In genomic region chr6:34234667-34235604, GRCh38 we compare ENCODE assay signal across 7 cellular contexts. TPM values are rescaled to one million over a fixed set of nuclear protein-coding genes. Genes with fewer than 3 reads are reported as not detected.
A peak's percentile ranks its signal among the peaks of the same experiment; 100 is the strongest.
DNase-seq lines count a peak whose midpoint lies in the region; ATAC-seq and TF ChIP-seq lines count a peak whose summit lies in the region.

No MANE protein-coding gene starts in this region.

- POLR2A ChIA-PET in PC-3 (lab: Charles Lee; ENCODE audit: unreplicated experiment), result no interaction called here

- H3K27me3 ChIP-seq in PC-3 (ENCODE audit: low read length) (no peaks in the 10 kb centered on the region), lung (ENCODE audit: control insufficient read depth, insufficient read depth) (no peaks in the 10 kb centered on the region), testis (no peaks in the 10 kb centered on the region)

- H3K27ac ChIP-seq in PC-3 (ENCODE audit: low read length) (peak overlapping the region; percentile 81), adipose tissue (ENCODE audit: low read depth, low read length) (peak overlapping the region; percentile 39), lung (ENCODE audit: low read depth in 1 of 2, low read length in 1 of 2) (peak overlapping the region in 1 of 2 donors; percentile 94), testis (peak overlapping the region; percentile 77 to 85)

- intact Hi-C loops in PC-3 (cut with micrococcal nuclease), result no loop called here
- intact Hi-C loops in testis (cut with DNase I; ENCODE audit: low total_unique reads), result no loop called here

- H3K9me3 ChIP-seq in PC-3 (ENCODE audit: low read length) (no peaks in the 10 kb centered on the region), lung (ENCODE audit: control insufficient read depth in 2 of 2, insufficient read depth in 1 of 2, low read length in 1 of 2) (no peaks in the 10 kb centered on the region), testis (no peaks in the 10 kb centered on the region)

- H3F3A ChIP-seq in PC-3 (ENCODE audit: low read length, unreplicated experiment), result peaks cover 12% of the 10 kb centered on the region

- H3K4me3 ChIP-seq in PC-3 (ENCODE audit: low read length) (no peak overlapping the region), lung (no peak overlapping the region), testis (peak overlapping the region; percentile 59 to 65)

- peaks cover 19% of the 10 kb centered on the region for H4K20me1 ChIP-seq in PC-3 (ENCODE audit: low read length)

- H2AFZ ChIP-seq in PC-3 (ENCODE audit: low read length), result no peak overlapping the region

- 52 to 62% (median 54%) methylated on average over 63 to 85 of the region's 85 CpGs for WGBS in adipose tissue, 3 donors
- WGBS in lung, 2 donors, result 55 to 74% methylated on average over 49 to 85 of the region's 85 CpGs
- 38 to 60% methylated on average over 25 to 57 of the region's 85 CpGs for WGBS in testis, 2 donors

- H3K9ac ChIP-seq in PC-3 (ENCODE audit: low read length), result no peak overlapping the region

- CTCF ChIA-PET in PC-3 (lab: Charles Lee), result no interaction called here

- DNase-seq in PC-3, result no peak
- DNase-seq in lung (ENCODE audit: low spot score), result peak; percentile 60
- peak; percentile 57 for DNase-seq in testis

- no peak overlapping the region for H3K4me2 ChIP-seq in PC-3 (ENCODE audit: low read length)

- peaks cover 27% of the 10 kb centered on the region for H3K79me2 ChIP-seq in PC-3 (ENCODE audit: low read length)

- H3K36me3 ChIP-seq in PC-3 (ENCODE audit: low read depth, low read length) (peaks cover 16% of the 10 kb centered on the region), lung (ENCODE audit: control insufficient read depth in 2 of 2, insufficient read depth in 2 of 2, low read length in 2 of 2) (no peaks in the 10 kb centered on the region), testis (ENCODE audit: low read depth, missing control alignments) (no peaks in the 10 kb centered on the region)

- H3K4me1 ChIP-seq in PC-3 (ENCODE audit: insufficient read depth, low read length), result peaks cover 28% of the 10 kb centered on the region
- H3K4me1 ChIP-seq in lung (ENCODE audit: control insufficient read depth in 2 of 2, insufficient read depth in 2 of 2, low read length in 2 of 2), result peaks cover 5 to 11% of the 10 kb centered on the region in 2 donors
- H3K4me1 ChIP-seq in testis, result no peaks in the 10 kb centered on the region

- H3K9me2 ChIP-seq in PC-3 (replicated peaks; ENCODE audit: low read length), result no peaks in the 10 kb centered on the region

- no peak for TF ChIP-seq POLR2A in testis (IDR thresholded peaks at IDR 0.05)

- ATAC-seq in PC-3, result no peak
- peak; percentile 5 for ATAC-seq in lung (ENCODE audit: insufficient read depth, low FRiP score)
- no peak for ATAC-seq in HG03039 (IDR thresholded peaks at IDR 0.05; ENCODE audit: unreplicated experiment)
- ATAC-seq in HG03095 (IDR thresholded peaks at IDR 0.05; ENCODE audit: unreplicated experiment), result no peak
- no peak for ATAC-seq in GM21515 (IDR thresholded peaks at IDR 0.05; ENCODE audit: unreplicated experiment)

- TF ChIP-seq CTCF in PC-3 (conservative IDR thresholded peaks at IDR 0.05; ENCODE audit: low read depth, low read length) (no peak), lung (IDR thresholded peaks at IDR 0.05; ENCODE audit: control extremely low read depth, extremely low read depth) (no peak), testis (IDR thresholded peaks at IDR 0.05) (no peak)

- BruUV-seq in PC-3 (replicated peaks; lab: Mats Ljungman, UMichigan), result no TSS peak

RNA-seq across cellular contexts. Expression of gene HMGA1, which starts 1.7 kb away (rescaled TPM):
- total RNA-seq in PC-3 (2014; rRNA removed), result 1,115 and 1,441 TPM in 2 replicates
- polyA plus RNA-seq in adipose tissue, result 10 to 100 TPM; 16.4 to 43.8 (median 19.5) TPM
- total RNA-seq in lung, result 100 to 1,000 TPM in 1 of 2 donors, 10 to 100 TPM in 1; 47.9 to 102 TPM
- polyA plus RNA-seq in lung, result 10 to 100 TPM; 95.9 to 98.0 TPM
- total RNA-seq in testis, result 100 to 1,000 TPM; 136 to 204 TPM
- 184 TPM for polyA plus RNA-seq in testis (ENCODE audit: insufficient read depth, low read depth, low replicate concordance)

RNA-seq across cellular contexts. Expression of gene SMIM29, which starts 13.9 kb away (rescaled TPM):
- total RNA-seq in PC-3 (2014; rRNA removed) (25.8 and 26.8 TPM in 2 replicates), lung (10 to 100 TPM in 1 of 2 donors, 1 to 10 TPM in 1; 8.5 to 44.6 TPM), testis (10 to 100 TPM; 27.6 to 35.8 TPM)
- polyA plus RNA-seq in adipose tissue (10 to 100 TPM; 15.6 to 55.2 (median 16.7) TPM), lung (100 to 1,000 TPM in 1 of 2 donors, 10 to 100 TPM in 1; 71.9 to 122 TPM), testis (ENCODE audit: insufficient read depth, low read depth, low replicate concordance) (19.3 TPM)

Comparison
In these comparisons a context has a peak if more than half of its experiments do, and no peak if none do; other contexts are left out.
1. H3K4me3 ChIP-seq: peak in testis (2 of 2); none in PC-3 (single experiment) and lung (single experiment).